10 cellular contexts compared by ENCODE assay signal in genomic region chr6:135212020-135212806, GRCh38. TPM values are rescaled to one million over a fixed set of nuclear protein-coding genes. Genes with fewer than 3 reads are reported as not detected.
DNase-seq lines count a peak whose midpoint lies in the region; ATAC-seq and TF ChIP-seq lines count a peak whose summit lies in the region.
"Had no signal": no experiment of that assay in that cellular context is flagged by ENCODE, and none has a peak within 500 bp of the region (broad histone marks: within the 10 kb centered on the region; RNA-seq: fewer than 3 reads in every experiment).

No MANE protein-coding gene starts in this region.

- H3K36me3 ChIP-seq in A673 (ENCODE audit: insufficient read depth, low read length, poor library complexity, severe bottlenecking): no peaks in the 10 kb centered on the region
- H3K36me3 ChIP-seq in fibroblast of lung (ENCODE audit: control insufficient read depth, insufficient read depth, low read length): no peaks in the 10 kb centered on the region

- H3K9ac ChIP-seq in fibroblast of lung (ENCODE audit: insufficient read depth, low read length): no peak overlapping the region

- peaks cover 5% of the 10 kb centered on the region for H3K4me1 ChIP-seq in A673 (ENCODE audit: insufficient read depth, low read length, poor library complexity, severe bottlenecking)
- H3K4me1 ChIP-seq in fibroblast of lung (ENCODE audit: control insufficient read depth, extremely low read depth, insufficient read depth, low read length): peaks cover 2% of the 10 kb centered on the region

- H3K27ac ChIP-seq in A673 (ENCODE audit: low read depth, low read length, poor library complexity, severe bottlenecking) (no peak overlapping the region), fibroblast of lung (ENCODE audit: insufficient read depth, low read length) (no peak overlapping the region)

- H3K9me3 ChIP-seq in A673 (ENCODE audit: low read depth, low read length, poor library complexity, severe bottlenecking) (no peaks in the 10 kb centered on the region), fibroblast of lung (ENCODE audit: control insufficient read depth, insufficient read depth, low read depth, low read length) (no peaks in the 10 kb centered on the region)

- BruUV-seq in A673 (replicated peaks; lab: Mats Ljungman, UMichigan): no TSS peak

- no peak for TF ChIP-seq CTCF in A673 (conservative IDR thresholded peaks at IDR 0.05; ENCODE audit: low read depth, low read length)
- TF ChIP-seq CTCF in fibroblast of lung (conservative IDR thresholded peaks at IDR 0.05 in 1 of 2, IDR thresholded peaks at IDR 0.05 in 1 of 2; ENCODE audit: low read depth in 1 of 2, low read length in 2 of 2): no peak

- CTCF ChIA-PET in A673 (lab: Charles Lee): no interaction called here

- ATAC-seq in HG02885 (IDR thresholded peaks at IDR 0.05; ENCODE audit: poor library complexity, unreplicated experiment): no peak
- ATAC-seq in GM21723 (IDR thresholded peaks at IDR 0.05; ENCODE audit: unreplicated experiment): no peak
- no peak for ATAC-seq in GM18498 (IDR thresholded peaks at IDR 0.05; ENCODE audit: unreplicated experiment)
- ATAC-seq: Right ventricle myocardium inferior had no signal

- intact Hi-C loops in A673 (cut with micrococcal nuclease; ENCODE audit: unreplicated experiment): no loop called here

- H3K27me3 ChIP-seq in A673 (replicated peaks; ENCODE audit: insufficient read depth, low read depth, low read length, poor library complexity) (no peaks in the 10 kb centered on the region), fibroblast of lung (ENCODE audit: control insufficient read depth, insufficient read depth, low read length) (no peaks in the 10 kb centered on the region)

- H3K4me3 ChIP-seq in A673 (ENCODE audit: low read depth, low read length, poor library complexity, severe bottlenecking) (no peak overlapping the region), fibroblast of lung (replicated peaks in 1 of 4; ENCODE audit: control extremely low read depth in 1 of 4, insufficient read depth in 1 of 4, low read depth in 3 of 4, low read length in 4 of 4) (peak overlapping the region in 1 of 4 experiments; percentile 14)

- H2AFZ ChIP-seq in fibroblast of lung (ENCODE audit: low read length): no peak overlapping the region

- DNase-seq in A673 (ENCODE audit: low spot score): peak; percentile 40
- DNase-seq in GM04504 (ENCODE audit: low read depth): peak; percentile 71
- peak; percentile 31 for DNase-seq in UCSD-AML1 (lab: John Stamatoyannopoulos, UW; ENCODE audit: unreplicated experiment)
- peak; percentile 28 to 51 for DNase-seq in fibroblast of lung (ENCODE audit: low read depth in 2 of 2)
- DNase-seq in nucleus accumbens (lab: John Stamatoyannopoulos, UW): no peak
- DNase-seq: activated gamma-delta T cell treated with Interleukin-2 at 50 U/mL for 16 hours had no signal

- H3K79me2 ChIP-seq in fibroblast of lung (ENCODE audit: control insufficient read depth, insufficient read depth, low read length): no peaks in the 10 kb centered on the region

- H3K4me2 ChIP-seq in fibroblast of lung (ENCODE audit: extremely low read depth, insufficient read depth, low read length): peak overlapping the region; percentile 23

- no peaks in the 10 kb centered on the region for H4K20me1 ChIP-seq in fibroblast of lung (ENCODE audit: control insufficient read depth, extremely low read depth, insufficient read depth, low read length)

- POLR2A ChIA-PET in A673 (lab: Charles Lee; ENCODE audit: low non-redundant PET): no interaction called here

RNA-seq across cellular contexts. Expression of gene MYB, which starts 31.1 kb away (rescaled TPM):
- 8.3 and 9.0 TPM in 2 replicates for total RNA-seq in A673 (2021)
- under 0.01 TPM in 1 of 2 replicates, not detected in the other for total RNA-seq in fibroblast of lung
- polyA plus RNA-seq in fibroblast of lung: 0.16 and 0.35 TPM in 2 replicates
- polyA plus RNA-seq in fibroblast of lung (2012): 0.15 and 0.33 TPM in 2 replicates
- 6.4 TPM in 1 of 2 replicates, not detected in the other for polyA minus RNA-seq in fibroblast of lung (ENCODE audit: low replicate concordance)

Comparison
In these comparisons a context has a peak if more than half of its experiments do, and no peak if none do; other contexts are left out.
1. DNase-seq: peak in A673 (single experiment), GM04504 (single experiment), UCSD-AML1 (single experiment) and fibroblast of lung (2 of 2); none in nucleus accumbens (0 of 56).